Comparison of ENCODE assay signal across 7 cellular contexts in the genomic region with DNA sequence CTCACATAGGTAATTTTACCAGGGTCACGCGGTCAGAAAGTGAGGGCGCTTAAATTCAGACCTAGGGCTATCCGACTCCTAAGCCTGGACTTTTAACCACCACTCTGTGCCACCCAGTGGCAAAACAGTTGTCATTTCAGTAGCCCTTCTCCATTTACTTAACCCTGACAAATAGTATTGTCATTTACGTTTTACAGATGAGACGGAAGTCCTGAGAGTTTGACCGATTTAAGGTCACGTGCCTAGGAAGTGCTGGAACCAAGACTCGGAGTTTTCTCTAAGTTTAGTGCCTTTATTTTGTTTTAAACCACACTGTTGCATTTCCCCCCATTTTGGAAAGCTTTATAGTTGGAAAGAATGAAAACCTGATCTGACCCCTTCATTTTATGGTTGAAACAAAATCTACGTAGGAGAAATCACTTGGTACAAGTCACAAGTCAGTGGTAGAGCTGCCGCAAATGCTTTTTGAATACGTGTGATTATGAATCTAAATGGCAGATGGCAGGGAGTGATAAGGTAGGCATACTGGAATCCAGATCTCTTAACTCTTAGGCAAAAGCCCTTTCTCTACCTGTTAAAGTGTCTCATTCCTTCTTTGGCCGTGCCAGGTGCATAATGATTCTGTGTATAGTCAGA. TPM values are rescaled to one million over a fixed set of nuclear protein-coding genes. Genes with fewer than 3 reads are reported as not detected.
DNase-seq lines count a peak whose midpoint lies in the region; ATAC-seq and TF ChIP-seq lines count a peak whose summit lies in the region.

No MANE protein-coding gene starts in this region.

- TF ChIP-seq CTCF in GM10248 (IDR thresholded peaks at IDR 0.05; ENCODE audit: control extremely low read depth, extremely low read depth, low read depth, missing control alignments): no peak

- H3K4me1 Mint-ChIP-seq in naive thymus-derived CD4-positive, alpha-beta T cell: peaks cover 41 to 70% (median 65%) of the 10 kb centered on the region in 7 donors

- H3K27ac ChIP-seq in HUES6 (ENCODE audit: low read depth, low read length): peak overlapping the region; percentile 67
- peak overlapping the region; percentile 94 for H3K27ac ChIP-seq in naive thymus-derived CD4-positive, alpha-beta T cell (ENCODE audit: low read depth, low read length)

- TF ChIP-seq POLR2A in erythroblast (IDR thresholded peaks at IDR 0.05; ENCODE audit: low read length): peak; percentile 12

- CTCF ChIA-PET in GM10248 (lab: Yijun Ruan, JAX): interaction anchor here (1.1 to 2.2 kb wide), 7 partner anchors 10 to 1084 kb away, joined by 3 to 10 read pairs (median 3); no protein-coding TSS in a partner anchor
- CTCF ChIA-PET in naive thymus-derived CD4-positive, alpha-beta T cell (lab: Charles Lee): no interaction called here

- peaks cover 0 to 2% (median 0%) of the 10 kb centered on the region in 5 donors for H3K27me3 Mint-ChIP-seq in naive thymus-derived CD4-positive, alpha-beta T cell

- peak overlapping the region; percentile 93 for H3K9ac ChIP-seq in HUES6 (ENCODE audit: low read length)

- peaks cover 0 to 14% (median 4%) of the 10 kb centered on the region in 5 donors for H3K36me3 Mint-ChIP-seq in naive thymus-derived CD4-positive, alpha-beta T cell

- H3K27ac Mint-ChIP-seq in naive thymus-derived CD4-positive, alpha-beta T cell: peak overlapping the region; percentile 76 to 100 (median 99)

- H3K9me3 ChIP-seq in HUES6 (ENCODE audit: control insufficient read depth, insufficient read depth, low read depth, low read length): no peaks in the 10 kb centered on the region
- no peaks in the 10 kb centered on the region for H3K9me3 ChIP-seq in naive thymus-derived CD4-positive, alpha-beta T cell (ENCODE audit: control insufficient read depth in 2 of 3, low read length in 3 of 3)

- peak overlapping the region; percentile 89 for H3K4me3 ChIP-seq in HUES6 (ENCODE audit: low read depth, low read length)
- H3K4me3 ChIP-seq in naive thymus-derived CD4-positive, alpha-beta T cell (ENCODE audit: low read length): peak overlapping the region; percentile 93

- H3K9me3 Mint-ChIP-seq in naive thymus-derived CD4-positive, alpha-beta T cell: no peaks in the 10 kb centered on the region

- peaks cover 11% of the 10 kb centered on the region for H3K4me1 ChIP-seq in HUES6 (ENCODE audit: control insufficient read depth, insufficient read depth, low read length)
- H3K4me1 ChIP-seq in naive thymus-derived CD4-positive, alpha-beta T cell (ENCODE audit: control insufficient read depth in 2 of 2, insufficient read depth in 2 of 2, low read length in 2 of 2): peaks cover 18 to 25% of the 10 kb centered on the region in 2 donors

- intact Hi-C loops in naive thymus-derived CD4-positive, alpha-beta T cell (cut with micrococcal nuclease): loop anchor here (1.0 to 10.0 kb wide), 8 partner anchors 106 to 1473 kb away; partner anchors contain the start of genes FBXW2 (in 1 of the 2), MORN5 (in 1 of the 2), NDUFA8 (in 1 of the 2) and PDCL (in 1 of the 2)

- peak; percentile 58 for DNase-seq in GM10248 (ENCODE audit: extremely low spot score)
- peak; percentile 2 for DNase-seq in T-helper 22 cell (ENCODE audit: low read depth)
- peak in 1 of 2 experiments; percentile 70 for DNase-seq in erythroblast (lab: John Stamatoyannopoulos, UW)
- peak in 7 of 9 donors; percentile 5 to 27 (median 21) for DNase-seq in naive thymus-derived CD4-positive, alpha-beta T cell
- no peak for DNase-seq in HPDE6-E6E7 (ENCODE audit: extremely low spot score)

- POLR2A ChIA-PET in GM10248 (lab: Yijun Ruan, JAX): no interaction called here
- POLR2A ChIA-PET in naive thymus-derived CD4-positive, alpha-beta T cell (lab: Charles Lee): interaction anchor here (1.1 to 1.5 kb wide), 3 partner anchors 16 to 570 kb away, joined by 3 to 6 read pairs (median 3); no protein-coding TSS in a partner anchor

- H3K36me3 ChIP-seq in HUES6 (ENCODE audit: control insufficient read depth, insufficient read depth, low read length): peaks cover 13% of the 10 kb centered on the region
- H3K36me3 ChIP-seq in naive thymus-derived CD4-positive, alpha-beta T cell (ENCODE audit: control insufficient read depth in 2 of 3, insufficient read depth in 3 of 3, low read length in 3 of 3): peaks cover 0 to 21% (median 7%) of the 10 kb centered on the region in 3 experiments

- peak overlapping the region; percentile 88 to 100 (median 98) for H3K4me3 Mint-ChIP-seq in naive thymus-derived CD4-positive, alpha-beta T cell

- H3K27me3 ChIP-seq in HUES6 (ENCODE audit: control insufficient read depth, insufficient read depth, low read length): no peaks in the 10 kb centered on the region
- H3K27me3 ChIP-seq in naive thymus-derived CD4-positive, alpha-beta T cell (ENCODE audit: control insufficient read depth in 2 of 2, insufficient read depth in 2 of 2, low read length in 2 of 2): no peaks in the 10 kb centered on the region

- ATAC-seq in GM21529 (IDR thresholded peaks at IDR 0.05; ENCODE audit: unreplicated experiment): peak; percentile 34
- ATAC-seq in naive thymus-derived CD4-positive, alpha-beta T cell: peak; percentile 61

RNA-seq across cellular contexts. Expression of gene MRRF, which starts 0.7 kb away (rescaled TPM):
- 10 to 100 TPM; 28.1 to 35.8 (median 33.3) TPM for total RNA-seq in naive thymus-derived CD4-positive, alpha-beta T cell
- 10 to 100 TPM; 18.6 to 24.3 TPM for polyA plus RNA-seq in naive thymus-derived CD4-positive, alpha-beta T cell

RNA-seq across cellular contexts. Expression of gene RBM18, which starts 0.7 kb away (rescaled TPM):
- total RNA-seq in naive thymus-derived CD4-positive, alpha-beta T cell: 10 to 100 TPM; 14.2 to 22.9 (median 15.8) TPM
- polyA plus RNA-seq in naive thymus-derived CD4-positive, alpha-beta T cell: 10 to 100 TPM; 18.2 to 26.3 TPM

RNA-seq across cellular contexts. Expression of gene LHX6, which starts 36.6 kb away (rescaled TPM):
- total RNA-seq in naive thymus-derived CD4-positive, alpha-beta T cell: not detected
- not detected for polyA plus RNA-seq in naive thymus-derived CD4-positive, alpha-beta T cell
